1 cellular context compared by ENCODE assay signal in the genomic region with DNA sequence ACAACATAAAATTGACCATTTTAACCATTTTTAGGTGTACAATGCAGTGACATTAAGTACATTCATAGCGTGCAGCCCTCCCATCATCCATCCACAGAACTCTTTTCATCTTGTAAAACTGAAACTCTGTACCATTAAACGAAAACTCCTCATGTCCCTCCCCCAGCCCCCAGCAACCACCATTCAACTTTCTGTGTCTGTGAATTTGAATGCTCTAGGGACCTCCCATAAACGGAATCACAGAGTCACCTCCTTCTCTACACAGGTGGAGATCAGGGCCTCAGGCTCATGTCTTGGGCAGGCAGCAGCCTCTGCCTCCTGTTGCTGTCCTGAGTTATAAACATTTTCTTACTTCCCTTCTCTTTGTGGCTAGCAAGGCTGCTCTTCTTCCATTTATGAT.
TF ChIP-seq lines count a peak whose summit lies in the region.

No MANE protein-coding gene starts in this region.

TF ChIP-seq in GM12878, 131 proteins besides CTCF, POLR2A, EP300 and RAD21 (continued from another document):
- TF ChIP-seq, protein P1, sequence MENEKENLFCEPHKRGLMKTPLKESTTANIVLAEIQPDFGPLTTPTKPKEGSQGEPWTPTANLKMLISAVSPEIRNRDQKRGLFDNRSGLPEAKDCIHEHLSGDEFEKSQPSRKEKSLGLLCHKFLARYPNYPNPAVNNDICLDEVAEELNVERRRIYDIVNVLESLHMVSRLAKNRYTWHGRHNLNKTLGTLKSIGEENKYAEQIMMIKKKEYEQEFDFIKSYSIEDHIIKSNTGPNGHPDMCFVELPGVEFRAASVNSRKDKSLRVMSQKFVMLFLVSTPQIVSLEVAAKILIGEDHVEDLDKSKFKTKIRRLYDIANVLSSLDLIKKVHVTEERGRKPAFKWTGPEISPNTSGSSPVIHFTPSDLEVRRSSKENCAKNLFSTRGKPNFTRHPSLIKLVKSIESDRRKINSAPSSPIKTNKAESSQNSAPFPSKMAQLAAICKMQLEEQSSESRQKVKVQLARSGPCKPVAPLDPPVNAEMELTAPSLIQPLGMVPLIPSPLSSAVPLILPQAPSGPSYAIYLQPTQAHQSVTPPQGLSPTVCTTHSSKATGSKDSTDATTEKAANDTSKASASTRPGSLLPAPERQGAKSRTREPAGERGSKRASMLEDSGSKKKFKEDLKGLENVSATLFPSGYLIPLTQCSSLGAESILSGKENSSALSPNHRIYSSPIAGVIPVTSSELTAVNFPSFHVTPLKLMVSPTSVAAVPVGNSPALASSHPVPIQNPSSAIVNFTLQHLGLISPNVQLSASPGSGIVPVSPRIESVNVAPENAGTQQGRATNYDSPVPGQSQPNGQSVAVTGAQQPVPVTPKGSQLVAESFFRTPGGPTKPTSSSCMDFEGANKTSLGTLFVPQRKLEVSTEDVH (IDR thresholded peaks at IDR 0.05; ENCODE audit: low read depth, partially characterized antibody): no peak
- TF ChIP-seq ZNF217 (IDR thresholded peaks at IDR 0.05): no peak
